ENCODE assay signal across 8 cellular contexts in genomic region chr2:64228126-64228678, GRCh38.
DNase-seq lines count a peak whose midpoint lies in the region; ATAC-seq, FAIRE-seq and TF ChIP-seq lines count a peak whose summit lies in the region.

No MANE protein-coding gene starts in this region.

- H2AFZ ChIP-seq in DND-41 (ENCODE audit: low read depth, low read length) (peak overlapping the region; percentile 70), neural progenitor cell (replicated peaks) (peak overlapping the region; percentile 89)

- no peaks in the 10 kb centered on the region for H3K36me3 Mint-ChIP-seq in neural progenitor cell

- H3K4me3 ChIP-seq in DND-41 (ENCODE audit: low read depth in 1 of 2, low read length in 2 of 2), result peak overlapping the region; percentile 8 to 56; a peak in 3 of 4 replicates
- H3K4me3 ChIP-seq in Jurkat, Clone E6-1 (ENCODE audit: low read length), result peak overlapping the region; percentile 52
- peak overlapping the region; percentile 40 for H3K4me3 ChIP-seq in neural progenitor cell
- peak overlapping the region in 2 of 3 donors; percentile 14 to 28 for H3K4me3 ChIP-seq in thyroid gland (replicated peaks in 1 of 3)

- ATAC-seq in DND-41 (ENCODE audit: insufficient read depth, low read depth) (peak; percentile 100), GM21723 (IDR thresholded peaks at IDR 0.05; ENCODE audit: unreplicated experiment) (peak; percentile 98)

- peak overlapping the region; percentile 48 for H3K9ac ChIP-seq in DND-41 (ENCODE audit: low read depth, low read length)
- H3K9ac ChIP-seq in neural progenitor cell, result no peak overlapping the region

- peak overlapping the region; percentile 75 for H3K4me2 ChIP-seq in DND-41 (ENCODE audit: insufficient read depth, low read length)
- peak overlapping the region; percentile 76 for H3K4me2 ChIP-seq in neural progenitor cell

- H3K27me3 Mint-ChIP-seq in neural progenitor cell (ENCODE audit: insufficient read depth, low read depth), result peaks cover 3% of the 10 kb centered on the region

- intact Hi-C loops in thyroid gland (cut with DNase I), result no loop called here

- H3K36me3 ChIP-seq in DND-41 (ENCODE audit: insufficient read depth, low read length) (no peaks in the 10 kb centered on the region), neural progenitor cell (no peaks in the 10 kb centered on the region), thyroid gland (no peaks in the 10 kb centered on the region)

- H3K27ac ChIP-seq in DND-41 (ENCODE audit: low read length) (no peak overlapping the region; the same call in 1 of the 2 replicates), neural progenitor cell (no peak overlapping the region), thyroid gland (peak overlapping the region in 2 of 3 donors; percentile 43 to 74)

- FAIRE-seq in frontal cortex (lab: Jason Lieb, UNC), result no peak

- peak overlapping the region; percentile 79 for H3K4me3 Mint-ChIP-seq in neural progenitor cell

- peaks cover 18% of the 10 kb centered on the region for H3F3A ChIP-seq in neural progenitor cell (ENCODE audit: low read depth)

- peaks cover 3% of the 10 kb centered on the region for H3K27me3 ChIP-seq in DND-41 (ENCODE audit: insufficient read depth, low read length, poor library complexity)
- peaks cover 32% of the 10 kb centered on the region for H3K27me3 ChIP-seq in neural progenitor cell
- H3K27me3 ChIP-seq in thyroid gland, result no peaks in the 10 kb centered on the region

- peak; percentile 74 for DNase-seq in DND-41
- DNase-seq in Jurkat, Clone E6-1 (ENCODE audit: low read depth, low spot score), result peak; percentile 33
- DNase-seq in RPMI7951 (ENCODE audit: low read depth), result peak; percentile 77
- peak; percentile 61 for DNase-seq in activated naive CD4-positive, alpha-beta T cell treated with Interleukin-2 at 50 U/mL for 16 hours
- peak; percentile 49 to 76 for DNase-seq in frontal cortex (ENCODE audit: low spot score in 2 of 2)
- DNase-seq in neural progenitor cell (ENCODE audit: low spot score), result peak; percentile 96
- peak; percentile 64 to 72 for DNase-seq in thyroid gland

- peaks cover 40% of the 10 kb centered on the region for H3K4me1 Mint-ChIP-seq in neural progenitor cell

- TF ChIP-seq CTCF in DND-41 (IDR thresholded peaks at IDR 0.05; ENCODE audit: borderline replicate concordance, extremely low read depth, low read length, poor library complexity, severe bottlenecking), result no peak
- no peak for TF ChIP-seq CTCF in neural progenitor cell (IDR thresholded peaks at IDR 0.05)
- no peak for TF ChIP-seq CTCF in thyroid gland (IDR thresholded peaks at IDR 0.05)

- TF ChIP-seq POLR2A in thyroid gland (IDR thresholded peaks at IDR 0.05), result peak in 1 of 2 donors; percentile 43

- H3K9me3 ChIP-seq in DND-41 (ENCODE audit: insufficient read depth, low read length, severe bottlenecking) (no peaks in the 10 kb centered on the region), neural progenitor cell (ENCODE audit: low read depth) (no peaks in the 10 kb centered on the region), thyroid gland (no peaks in the 10 kb centered on the region)

- H3K79me2 ChIP-seq in DND-41 (ENCODE audit: insufficient read depth, low read length) (no peaks in the 10 kb centered on the region), neural progenitor cell (ENCODE audit: low read depth) (no peaks in the 10 kb centered on the region)

- H4K20me1 ChIP-seq in DND-41 (ENCODE audit: insufficient read depth, low read length) (no peaks in the 10 kb centered on the region), neural progenitor cell (ENCODE audit: low read depth) (no peaks in the 10 kb centered on the region)

- peak overlapping the region; percentile 64 for H3K27ac Mint-ChIP-seq in neural progenitor cell

- H3K9me3 Mint-ChIP-seq in neural progenitor cell, result no peaks in the 10 kb centered on the region

- H3K4me1 ChIP-seq in DND-41 (ENCODE audit: insufficient read depth, low read length), result peaks cover 14% of the 10 kb centered on the region
- H3K4me1 ChIP-seq in neural progenitor cell, result peaks cover 12% of the 10 kb centered on the region
- peaks cover 7 to 9% of the 10 kb centered on the region in 2 donors for H3K4me1 ChIP-seq in thyroid gland

- 2 to 3% methylated on average over 12 to 21 of the region's 26 CpGs for WGBS in thyroid gland, 2 donors

Comparison
In these comparisons a context has a peak if more than half of its experiments do, and no peak if none do; other contexts are left out.
1. DNase-seq: peak in every context shown above with its lines; median percentile 96 in neural progenitor cell; 77 in RPMI7951; 74 in DND-41; 68 in thyroid gland; 62 in frontal cortex; 61 in activated naive CD4-positive, alpha-beta T cell treated with Interleukin-2 at 50 U/mL for 16 hours; 33 in Jurkat, Clone E6-1.
2. H3K27ac ChIP-seq: peak in thyroid gland (2 of 3); none in DND-41 (single experiment) and neural progenitor cell (single experiment).
3. Peak in every context shown above with its lines, with median percentiles within 50 percentile points of each other: H3K4me3 ChIP-seq.